ENCODE assay signal across 26 cellular contexts in genomic region chr11:102799656-102800339, GRCh38. TPM values are rescaled to one million over a fixed set of nuclear protein-coding genes. Genes with fewer than 3 reads are reported as not detected.
DNase-seq lines count a peak whose midpoint lies in the region; ATAC-seq and TF ChIP-seq lines count a peak whose summit lies in the region.
"Had no signal": no experiment of that assay in that cellular context is flagged by ENCODE, and none has a peak within 500 bp of the region (broad histone marks: within the 10 kb centered on the region; RNA-seq: fewer than 3 reads in every experiment).

No MANE protein-coding gene starts in this region.

- H3K9me3 ChIP-seq in osteoblast (ENCODE audit: low read depth, low read length), result no peaks in the 10 kb centered on the region
- H3K9me3 ChIP-seq: body of pancreas, thyroid gland had no signal

- H3K4me1 ChIP-seq in osteoblast (ENCODE audit: insufficient read depth, low read length), result peaks cover 8% of the 10 kb centered on the region
- H3K4me1 ChIP-seq: body of pancreas, thyroid gland had no signal

- H3K27ac ChIP-seq in osteoblast (ENCODE audit: low read depth, low read length), result no peak overlapping the region
- H3K27ac ChIP-seq: body of pancreas, RWPE1, thyroid gland had no signal

- H3K27me3 Mint-ChIP-seq in HFFc6 (ENCODE audit: insufficient read depth), result peaks cover 3% of the 10 kb centered on the region; the same call in 1 of the 2 replicates

- H3K36me3 Mint-ChIP-seq in HFFc6 (ENCODE audit: low read depth), result peaks cover 2% of the 10 kb centered on the region; the same call in 1 of the 2 replicates
- H3K36me3 Mint-ChIP-seq: activated CD4-positive, alpha-beta memory T cell treated with anti-CD3 and anti-CD28 coated beads for 36 hours had no signal

- ATAC-seq in HG03432 (IDR thresholded peaks at IDR 0.05; ENCODE audit: unreplicated experiment), result no peak
- ATAC-seq: body of pancreas had no signal

- no peak overlapping the region for H3K4me2 ChIP-seq in osteoblast (ENCODE audit: insufficient read depth, low read length)

- DNase-seq in EH (ENCODE audit: low read depth) (peak; percentile 84), HFFc6 (no peak), fibroblast of gingiva (ENCODE audit: low read depth) (peak; percentile 69), osteoblast (ENCODE audit: insufficient read length, low spot score, missing footprints) (no peak), NOMO-1 treated with DMSO at 0.1 percent for 48 hours (lab: John Stamatoyannopoulos, UW; ENCODE audit: unreplicated experiment) (no peak), SHP77 (lab: John Stamatoyannopoulos, UW) (no peak)
- DNase-seq: activated CD4-positive, alpha-beta memory T cell treated with anti-CD3 and anti-CD28 coated beads for 36 hours; activated CD4-positive, CD25-positive, alpha-beta regulatory T cell; activated effector memory CD4-positive, alpha-beta T cell treated with anti-CD3 and anti-CD28 coated beads, Interleukin-2, amount 50 U/mL, for 16 hours; activated T-cell treated with anti-CD3 and anti-CD28 coated beads for 4 hours; body of pancreas; H9; hypothalamus; KBM-7; mammary epithelial cell; NCI-H1436 treated with DMSO at 0.1 percent for 48 hours; NCI-H526; nucleus accumbens; stimulated activated CD4-positive, alpha-beta T cell treated with anti-CD3 and anti-CD28 coated beads, Interleukin-2, amount 100 ng/mL, for 48 hours; stimulated activated naive CD4-positive, alpha-beta T cell treated with Interleukin-2 at 50 U/mL for 16 hours; T1000; thyroid gland had no signal

- peaks cover 78% of the 10 kb centered on the region for H3K4me1 Mint-ChIP-seq in HFFc6 (ENCODE audit: low read depth)
- H3K4me1 Mint-ChIP-seq: B cell, H9 had no signal

- H3K36me3 ChIP-seq in osteoblast (ENCODE audit: insufficient read depth, low read length), result no peaks in the 10 kb centered on the region
- H3K36me3 ChIP-seq: thyroid gland had no signal

- peak overlapping the region; percentile 93 for H3K27ac Mint-ChIP-seq in HFFc6
- H3K27ac Mint-ChIP-seq: activated CD4-positive, alpha-beta memory T cell treated with anti-CD3 and anti-CD28 coated beads for 36 hours; B cell had no signal

- H3K4me3 Mint-ChIP-seq in HFFc6, result peak overlapping the region; percentile 5
- H3K4me3 Mint-ChIP-seq: activated CD4-positive, alpha-beta memory T cell treated with anti-CD3 and anti-CD28 coated beads for 36 hours; B cell; H9 had no signal

- H3K79me2 ChIP-seq in osteoblast (ENCODE audit: insufficient read depth, low read length), result no peaks in the 10 kb centered on the region

- no peaks in the 10 kb centered on the region for H4K20me1 ChIP-seq in osteoblast (ENCODE audit: insufficient read depth, low read length)

- TF ChIP-seq CTCF in HFFc6 (IDR thresholded peaks at IDR 0.05), result no peak
- TF ChIP-seq CTCF in osteoblast (IDR thresholded peaks at IDR 0.05; ENCODE audit: extremely low read depth, low read depth, low read length), result no peak

- no peaks in the 10 kb centered on the region for H3K27me3 ChIP-seq in osteoblast (ENCODE audit: insufficient read depth, low read length)
- H3K27me3 ChIP-seq: body of pancreas, thyroid gland had no signal

- H3K9me3 Mint-ChIP-seq in HFFc6, result no peaks in the 10 kb centered on the region
- H3K9me3 Mint-ChIP-seq: activated CD4-positive, alpha-beta memory T cell treated with anti-CD3 and anti-CD28 coated beads for 36 hours; H9 had no signal

- H2AFZ ChIP-seq in osteoblast (ENCODE audit: low read length), result peak overlapping the region; percentile 17

- no peak overlapping the region for H3K4me3 ChIP-seq in osteoblast (ENCODE audit: insufficient read depth, low read length)
- H3K4me3 ChIP-seq: body of pancreas, thyroid gland had no signal

RNA-seq across cellular contexts. Expression of gene MMP1, which starts 1.8 kb away (rescaled TPM):
- total RNA-seq in HFFc6 (2021; fragmentation: NEBNext Ultra II Directional; extraction: Animal tissue kit (Norgen Biotek cat#: 25700)), result 1,000 to 10,000 TPM in 4 of 6 experiments, 100 to 1,000 TPM in 2; 523 to 1,218 (median 1,082) TPM
- 0.72 and 1.5 TPM in 2 replicates for total RNA-seq in osteoblast
- total RNA-seq: activated CD4-positive, alpha-beta memory T cell treated with anti-CD3 and anti-CD28 coated beads for 36 hours; B cell; H9; thyroid gland had no signal

RNA-seq across cellular contexts. Expression of gene MMP10, which starts 19.4 kb away (rescaled TPM):
- total RNA-seq in HFFc6 (2021; fragmentation: NEBNext Ultra II Directional; extraction: Animal tissue kit (Norgen Biotek cat#: 25700)), result 1 to 10 TPM in 4 of 6 experiments, under 1 TPM in 2; 0.33 to 3.9 (median 1.1) TPM
- total RNA-seq in osteoblast, result not detected in 2 replicates
- total RNA-seq: activated CD4-positive, alpha-beta memory T cell treated with anti-CD3 and anti-CD28 coated beads for 36 hours; B cell; body of pancreas; H9; myocyte; thyroid gland had no signal

RNA-seq across cellular contexts. Expression of gene MMP3, which starts 43.6 kb away (rescaled TPM):
- total RNA-seq in HFFc6 (2021; fragmentation: NEBNext Ultra II Directional; extraction: Animal tissue kit (Norgen Biotek cat#: 25700)), result 100 to 1,000 TPM in 1 of 6 experiments, 10 to 100 TPM in 5; 35.4 to 112 (median 42.1) TPM
- total RNA-seq in osteoblast, result 1.8 and 5.1 TPM in 2 replicates
- total RNA-seq: activated CD4-positive, alpha-beta memory T cell treated with anti-CD3 and anti-CD28 coated beads for 36 hours; B cell; H9; myocyte had no signal

Comparison
In these comparisons a context has a peak if more than half of its experiments do, and no peak if none do; other contexts are left out.
1. DNase-seq: peak in EH (single experiment) and fibroblast of gingiva (single experiment); none in HFFc6 (single experiment), osteoblast (single experiment), NOMO-1 treated with DMSO at 0.1 percent for 48 hours (single experiment) and SHP77 (0 of 2).
2. RNA of gene MMP1, which starts 1.8 kb away (total RNA-seq): 523 to 1,218 TPM in HFFc6; 0.72 to 1.5 TPM in osteoblast; every median in the first group is over 100 times any median in the second.